In the genomic region with DNA sequence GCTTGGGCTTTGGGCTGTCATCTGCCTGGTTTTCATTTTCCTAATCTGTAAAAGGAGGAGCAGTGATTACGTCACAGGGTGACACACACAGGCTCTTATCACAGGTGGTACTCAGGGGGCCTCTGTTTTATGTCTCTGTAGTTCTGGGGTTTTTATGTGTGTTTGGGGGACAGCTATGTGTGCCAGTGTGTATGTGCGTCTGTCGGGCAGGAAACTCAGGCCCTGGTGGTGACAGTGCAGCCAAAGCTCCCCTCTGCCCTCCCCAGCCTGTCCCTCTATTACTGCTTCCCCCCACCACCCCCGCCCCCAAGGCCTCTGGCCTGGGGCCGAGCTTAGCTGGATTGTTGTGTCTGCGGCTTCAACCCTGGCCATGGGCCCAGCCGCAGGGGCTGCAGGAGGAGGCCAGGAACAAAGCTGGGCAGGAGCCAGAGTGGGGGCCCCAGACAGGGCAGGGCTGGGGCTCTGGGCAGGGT, we compare ENCODE assay signal across 12 cellular contexts. TPM values are rescaled to one million over a fixed set of nuclear protein-coding genes. Genes with fewer than 3 reads are reported as not detected.
A peak's percentile ranks its signal among the peaks of the same experiment; 100 is the strongest.
DNase-seq lines count a peak whose midpoint lies in the region; ATAC-seq and TF ChIP-seq lines count a peak whose summit lies in the region.
"Had no signal": no experiment of that assay in that cellular context is flagged by ENCODE, and none has a peak within 500 bp of the region (broad histone marks: within the 10 kb centered on the region; RNA-seq: fewer than 3 reads in every experiment).

No MANE protein-coding gene starts in this region.

- H3K9me3 ChIP-seq in smooth muscle cell (replicated peaks; ENCODE audit: low read depth) (no peaks in the 10 kb centered on the region), esophagus squamous epithelium (no peaks in the 10 kb centered on the region)
- H3K9me3 ChIP-seq: upper lobe of left lung had no signal

- in situ Hi-C loops in astrocyte of the cerebellum (cut with HindIII; ENCODE audit: low sequenced_read_pairs): no loop called here

- peak overlapping the region; percentile 72 for H3K4me2 ChIP-seq in smooth muscle cell

- peak overlapping the region; percentile 75 for H3K27ac ChIP-seq in smooth muscle cell (ENCODE audit: low read depth)
- no peak overlapping the region for H3K27ac ChIP-seq in esophagus squamous epithelium

- no peaks in the 10 kb centered on the region for H3K79me2 ChIP-seq in smooth muscle cell (ENCODE audit: low read depth)

- peak overlapping the region; percentile 66 for H3K9ac ChIP-seq in smooth muscle cell (ENCODE audit: low read depth)

- intact Hi-C loops in left cardiac atrium (cut with DNase I) (no loop called here), lower leg skin (cut with DNase I; ENCODE audit: low total_unique reads) (no loop called here), esophagus squamous epithelium (cut with DNase I) (no loop called here)

- no peak; the same call in 1 of the 2 replicates for TF ChIP-seq EP300 in Ishikawa (IDR thresholded peaks at IDR 0.05; ENCODE audit: borderline replicate concordance)

- no peak for TF ChIP-seq POLR2A in lower leg skin (IDR thresholded peaks at IDR 0.05)
- no peak for TF ChIP-seq POLR2A in esophagus squamous epithelium (IDR thresholded peaks at IDR 0.05)

- H3F3A ChIP-seq in smooth muscle cell (ENCODE audit: low read depth): no peaks in the 10 kb centered on the region

- ATAC-seq in left cardiac atrium: peak; percentile 65 to 75

- no peak overlapping the region for H2AFZ ChIP-seq in smooth muscle cell (ENCODE audit: low read depth)

- no peaks in the 10 kb centered on the region for H3K36me3 ChIP-seq in smooth muscle cell (ENCODE audit: low read depth)
- peaks cover 0 to 83% (median 25%) of the 10 kb centered on the region in 3 donors for H3K36me3 ChIP-seq in esophagus squamous epithelium

- TF ChIP-seq CTCF in astrocyte of the cerebellum (IDR thresholded peaks at IDR 0.05; ENCODE audit: low read depth, low read length, missing control alignments) (no peak), smooth muscle cell (IDR thresholded peaks at IDR 0.05; ENCODE audit: borderline replicate concordance, insufficient read depth, poor library complexity, severe bottlenecking) (no peak), lower leg skin (IDR thresholded peaks at IDR 0.05) (no peak), esophagus squamous epithelium (IDR thresholded peaks at IDR 0.05) (no peak)

- H3K27me3 ChIP-seq in smooth muscle cell (ENCODE audit: low read depth) (no peaks in the 10 kb centered on the region), esophagus squamous epithelium (no peaks in the 10 kb centered on the region)
- H3K27me3 ChIP-seq: upper lobe of left lung had no signal

- 12% methylated on average over 5 of the region's 7 CpGs for WGBS in smooth muscle cell (ENCODE audit: low lambda C conversion rate)
- 51 to 52% methylated on average over 7 of the region's 7 CpGs for WGBS in lower leg skin, 2 donors
- 35 to 65% methylated on average over 2 to 3 of the region's 7 CpGs for WGBS in esophagus squamous epithelium, 2 donors

- peaks cover 5% of the 10 kb centered on the region for H3K4me1 ChIP-seq in smooth muscle cell (ENCODE audit: low read depth)
- H3K4me1 ChIP-seq in esophagus squamous epithelium: peaks cover 0 to 12% (median 10%) of the 10 kb centered on the region in 3 donors

- peak; percentile 57 for DNase-seq in astrocyte of the cerebellum (ENCODE audit: low read depth)
- DNase-seq in left cardiac atrium: peak; percentile 67
- no peak for DNase-seq in smooth muscle cell (lab: John Stamatoyannopoulos, UW; ENCODE audit: unreplicated experiment)
- DNase-seq in SIG-M5 treated with dmso at 0.1 percent for 504 hours (lab: John Stamatoyannopoulos, UW; ENCODE audit: unreplicated experiment): no peak
- DNase-seq in lower leg skin (ENCODE audit: low spot score in 2 of 2): no peak
- DNase-seq in esophagus squamous epithelium (lab: John Stamatoyannopoulos, UW): no peak
- DNase-seq in NCI-H524 (lab: John Stamatoyannopoulos, UW): no peak
- DNase-seq: activated naive CD8-positive, alpha-beta T cell treated with anti-CD3 and anti-CD28 coated beads, Interleukin-2, amount 10 ng/mL, durations not matched to agents 7 days and 5 days; kidney glomerular epithelial cell had no signal

- no peak overlapping the region for H3K4me3 ChIP-seq in astrocyte of the cerebellum (ENCODE audit: low read depth, low read length)
- H3K4me3 ChIP-seq in smooth muscle cell: no peak overlapping the region
- no peak overlapping the region for H3K4me3 ChIP-seq in lower leg skin (ENCODE audit: low read depth, poor library complexity, severe bottlenecking)
- H3K4me3 ChIP-seq in esophagus squamous epithelium: no peak overlapping the region
- H3K4me3 ChIP-seq: upper lobe of left lung had no signal

- TF ChIP-seq RAD21 in Ishikawa (IDR thresholded peaks at IDR 0.05; ENCODE audit: low read depth): no peak

- H4K20me1 ChIP-seq in smooth muscle cell (ENCODE audit: low read depth): peaks cover 8% of the 10 kb centered on the region

TF ChIP-seq in Ishikawa, 13 proteins besides CTCF, POLR2A, EP300 and RAD21:
- TF ChIP-seq NFIC (IDR thresholded peaks at IDR 0.05): peak; percentile 89
- no peak for TF ChIP-seq TEAD4 (IDR thresholded peaks at IDR 0.05)
- TF ChIP-seq CREB1 (IDR thresholded peaks at IDR 0.05; ENCODE audit: low read depth): no peak
- no peak for TF ChIP-seq YY1 (IDR thresholded peaks at IDR 0.05; ENCODE audit: low read depth)
- TF ChIP-seq USF1 (IDR thresholded peaks at IDR 0.05): no peak
- TF ChIP-seq ZBTB7A (IDR thresholded peaks at IDR 0.05; ENCODE audit: low read depth): peak; percentile 66; the same call in 1 of the 2 replicates
- no peak for TF ChIP-seq EGR1 (IDR thresholded peaks at IDR 0.05)
- TF ChIP-seq, protein P1, sequence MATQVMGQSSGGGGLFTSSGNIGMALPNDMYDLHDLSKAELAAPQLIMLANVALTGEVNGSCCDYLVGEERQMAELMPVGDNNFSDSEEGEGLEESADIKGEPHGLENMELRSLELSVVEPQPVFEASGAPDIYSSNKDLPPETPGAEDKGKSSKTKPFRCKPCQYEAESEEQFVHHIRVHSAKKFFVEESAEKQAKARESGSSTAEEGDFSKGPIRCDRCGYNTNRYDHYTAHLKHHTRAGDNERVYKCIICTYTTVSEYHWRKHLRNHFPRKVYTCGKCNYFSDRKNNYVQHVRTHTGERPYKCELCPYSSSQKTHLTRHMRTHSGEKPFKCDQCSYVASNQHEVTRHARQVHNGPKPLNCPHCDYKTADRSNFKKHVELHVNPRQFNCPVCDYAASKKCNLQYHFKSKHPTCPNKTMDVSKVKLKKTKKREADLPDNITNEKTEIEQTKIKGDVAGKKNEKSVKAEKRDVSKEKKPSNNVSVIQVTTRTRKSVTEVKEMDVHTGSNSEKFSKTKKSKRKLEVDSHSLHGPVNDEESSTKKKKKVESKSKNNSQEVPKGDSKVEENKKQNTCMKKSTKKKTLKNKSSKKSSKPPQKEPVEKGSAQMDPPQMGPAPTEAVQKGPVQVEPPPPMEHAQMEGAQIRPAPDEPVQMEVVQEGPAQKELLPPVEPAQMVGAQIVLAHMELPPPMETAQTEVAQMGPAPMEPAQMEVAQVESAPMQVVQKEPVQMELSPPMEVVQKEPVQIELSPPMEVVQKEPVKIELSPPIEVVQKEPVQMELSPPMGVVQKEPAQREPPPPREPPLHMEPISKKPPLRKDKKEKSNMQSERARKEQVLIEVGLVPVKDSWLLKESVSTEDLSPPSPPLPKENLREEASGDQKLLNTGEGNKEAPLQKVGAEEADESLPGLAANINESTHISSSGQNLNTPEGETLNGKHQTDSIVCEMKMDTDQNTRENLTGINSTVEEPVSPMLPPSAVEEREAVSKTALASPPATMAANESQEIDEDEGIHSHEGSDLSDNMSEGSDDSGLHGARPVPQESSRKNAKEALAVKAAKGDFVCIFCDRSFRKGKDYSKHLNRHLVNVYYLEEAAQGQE (IDR thresholded peaks at IDR 0.05; ENCODE audit: low read depth): no peak
- no peak for TF ChIP-seq TAF1 (IDR thresholded peaks at IDR 0.05; ENCODE audit: low read depth)
- TF ChIP-seq FOXM1 (IDR thresholded peaks at IDR 0.05; ENCODE audit: borderline replicate concordance, low read depth): no peak
- TF ChIP-seq TCF12 (IDR thresholded peaks at IDR 0.05; ENCODE audit: low read depth): peak; percentile 47; the same call in 1 of the 2 replicates
- TF ChIP-seq CEBPB (IDR thresholded peaks at IDR 0.05): no peak
- TF ChIP-seq, protein P2, sequence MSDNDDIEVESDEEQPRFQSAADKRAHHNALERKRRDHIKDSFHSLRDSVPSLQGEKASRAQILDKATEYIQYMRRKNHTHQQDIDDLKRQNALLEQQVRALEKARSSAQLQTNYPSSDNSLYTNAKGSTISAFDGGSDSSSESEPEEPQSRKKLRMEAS (IDR thresholded peaks at IDR 0.05): no peak

RNA-seq across cellular contexts. Expression of gene MFAP2, which starts 13.3 kb away (rescaled TPM):
- total RNA-seq in left cardiac atrium (1 to 10 TPM; 7.9 to 9.6 TPM), smooth muscle cell (307 and 325 TPM in 2 replicates), lower leg skin (10 to 100 TPM in 1 of 4 donors, 1 to 10 TPM in 3; 3.9 to 16.0 (median 5.4) TPM), esophagus squamous epithelium (10 to 100 TPM in 1 of 4 donors, 1 to 10 TPM in 1, under 1 TPM in 1, not detected in 1; 0.70 to 10.5 (median 4.2) TPM)
- 858 and 885 TPM in 2 replicates for polyA plus RNA-seq in smooth muscle cell
- total RNA-seq: activated naive CD8-positive, alpha-beta T cell treated with anti-CD3 and anti-CD28 coated beads, Interleukin-2, amount 10 ng/mL, durations not matched to agents 7 days and 5 days; T-helper 2 cell treated with Interferon-gamma antibody and Interleukin-4, amounts not matched to agents 100 ng/mL and 5 ng/mL, for 36 hours had no signal

RNA-seq across cellular contexts. Expression of gene ATP13A2, which starts 44.6 kb away (rescaled TPM):
- total RNA-seq in left cardiac atrium (10 to 100 TPM; 18.8 to 19.5 TPM), smooth muscle cell (16.0 and 27.7 TPM in 2 replicates), lower leg skin (10 to 100 TPM; 22.1 to 50.2 (median 38.8) TPM), esophagus squamous epithelium (10 to 100 TPM; 23.8 to 66.5 (median 41.8) TPM)
- polyA plus RNA-seq in smooth muscle cell: 42.3 and 64.3 TPM in 2 replicates

RNA-seq across cellular contexts. Expression of gene CROCC, which starts 45.4 kb away (rescaled TPM):
- 1 to 10 TPM; 6.5 to 9.2 TPM for total RNA-seq in left cardiac atrium
- 7.8 and 24.0 TPM in 2 replicates for total RNA-seq in smooth muscle cell
- polyA plus RNA-seq in smooth muscle cell: 19.7 and 21.4 TPM in 2 replicates
- total RNA-seq in lower leg skin: 10 to 100 TPM; 19.5 to 63.8 (median 23.3) TPM
- total RNA-seq in esophagus squamous epithelium: 10 to 100 TPM in 3 of 4 donors, 1 to 10 TPM in 1; 8.5 to 43.1 (median 30.2) TPM

Comparison
In these comparisons a context has a peak if more than half of its experiments do, and no peak if none do; other contexts are left out.
1. DNase-seq: peak in astrocyte of the cerebellum (single experiment) and left cardiac atrium (single experiment); none in smooth muscle cell (single experiment), SIG-M5 treated with dmso at 0.1 percent for 504 hours (single experiment), lower leg skin (0 of 2), esophagus squamous epithelium (single experiment) and NCI-H524 (0 of 2).
2. RNA of gene MFAP2, which starts 13.3 kb away (total RNA-seq): 307 to 325 TPM in smooth muscle cell; 7.9 to 9.6 TPM in left cardiac atrium, 3.9 to 16.0 TPM in lower leg skin and 0.70 to 10.5 TPM in esophagus squamous epithelium; every median in the first group is over 10 times any median in the second.